8 cellular contexts compared by ENCODE assay signal in the genomic region with DNA sequence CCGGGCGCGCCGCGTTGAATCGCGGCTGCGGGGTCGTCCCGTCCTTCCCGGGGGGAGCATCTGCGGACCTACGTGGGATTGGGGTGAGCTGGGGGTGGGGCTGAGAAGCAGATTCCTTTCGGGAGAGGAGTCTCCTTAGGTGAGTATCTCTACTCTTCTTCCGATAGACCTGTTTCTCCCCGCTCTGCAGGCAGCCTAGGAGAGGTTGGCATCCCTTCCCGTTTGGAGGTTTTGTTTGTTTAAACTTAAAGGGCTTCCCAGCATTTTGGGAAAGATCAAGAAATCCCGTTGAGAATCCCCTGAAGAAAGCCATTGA. TPM values are rescaled to one million over a fixed set of nuclear protein-coding genes. Genes with fewer than 3 reads are reported as not detected.
DNase-seq lines count a peak whose midpoint lies in the region; ATAC-seq and TF ChIP-seq lines count a peak whose summit lies in the region.

No MANE protein-coding gene starts in this region.

- H2AFZ ChIP-seq in IMR-90 (replicated peaks; ENCODE audit: low read length, poor library complexity): peak overlapping the region; percentile 92

- POLR2A ChIA-PET in IMR-90 (lab: Charles Lee; ENCODE audit: unreplicated experiment): no interaction called here
- POLR2A ChIA-PET in naive thymus-derived CD4-positive, alpha-beta T cell (lab: Charles Lee): interaction anchor here (0.6 to 1.7 kb wide), 5 partner anchors 43 to 952 kb away, joined by 3 to 6 read pairs (median 3); a partner anchor contains a TSS

- in situ Hi-C loops in IMR-90 (cut with MboI; ENCODE audit: low sequenced_read_pairs): no loop called here

- ATAC-seq in IMR-90 (ENCODE audit: low read depth) (peak; percentile 5), HG02884 (IDR thresholded peaks at IDR 0.05; ENCODE audit: unreplicated experiment) (no peak)
- ATAC-seq in naive thymus-derived CD4-positive, alpha-beta T cell: no peak

- no peaks in the 10 kb centered on the region for H4K20me1 ChIP-seq in IMR-90 (ENCODE audit: insufficient read depth, low read length)

- H3K36me3 ChIP-seq in BE2C (peaks cover 7% of the 10 kb centered on the region; the same call in 1 of the 2 replicates), IMR-90 (ENCODE audit: control insufficient read depth, insufficient read depth, low read length) (peaks cover 1% of the 10 kb centered on the region; the same call in 1 of the 2 replicates)
- H3K36me3 ChIP-seq in naive thymus-derived CD4-positive, alpha-beta T cell (ENCODE audit: control insufficient read depth in 2 of 3, insufficient read depth in 3 of 3, low read length in 3 of 3): peaks cover 0 to 14% (median 0%) of the 10 kb centered on the region in 3 experiments

- CTCF ChIA-PET in IMR-90 (lab: Yijun Ruan, JAX): interaction anchor here (0.6 to 1.3 kb wide), 2 partner anchors 84 to 394 kb away, joined by 3 to 12 read pairs; no protein-coding TSS in a partner anchor
- CTCF ChIA-PET in naive thymus-derived CD4-positive, alpha-beta T cell (lab: Charles Lee): interaction anchor here (0.9 kb wide), 1 partner anchor 315 kb away, joined by 4 read pairs; no protein-coding TSS in a partner anchor

- H3K4me1 ChIP-seq in BE2C: no peaks in the 10 kb centered on the region
- H3K4me1 ChIP-seq in IMR-90 (ENCODE audit: control insufficient read depth, insufficient read depth, low read length): no peaks in the 10 kb centered on the region
- H3K4me1 ChIP-seq in naive thymus-derived CD4-positive, alpha-beta T cell (ENCODE audit: control insufficient read depth in 2 of 2, insufficient read depth in 2 of 2, low read length in 2 of 2): peaks cover 0 to 6% of the 10 kb centered on the region in 2 donors

- no peak for TF ChIP-seq POLR2A in IMR-90 (IDR thresholded peaks at IDR 0.05; ENCODE audit: low read depth, low read length)

- H3K4me3 Mint-ChIP-seq in naive thymus-derived CD4-positive, alpha-beta T cell: peak overlapping the region; percentile 93 to 100 (median 98)

- peaks cover 3 to 11% of the 10 kb centered on the region in 2 experiments; a peak in 3 of 4 replicates for H3K79me1 ChIP-seq in IMR-90 (ENCODE audit: low read depth in 1 of 2, low read length in 2 of 2)

- peak overlapping the region; percentile 35; the same call in 1 of the 2 replicates for H3K23ac ChIP-seq in IMR-90 (ENCODE audit: low read depth, low read length)

- peak overlapping the region; percentile 94 to 100 (median 97) for H3K27ac Mint-ChIP-seq in naive thymus-derived CD4-positive, alpha-beta T cell

- no peak overlapping the region for H2AK5ac ChIP-seq in IMR-90 (ENCODE audit: low read depth, low read length)

- H2BK15ac ChIP-seq in IMR-90 (ENCODE audit: low read depth, low read length): no peak overlapping the region

- H2AK9ac ChIP-seq in IMR-90 (replicated peaks; ENCODE audit: low read depth, low read length, poor library complexity): peak overlapping the region; percentile 67

- H2BK120ac ChIP-seq in IMR-90 (ENCODE audit: low read depth, low read length): no peak overlapping the region

- 2% methylated on average over 10 of the region's 18 CpGs; no CpG with 5 or more reads in 1 of the 2 experiments for WGBS in IMR-90 (ENCODE audit: extremely low coverage in 2 of 2, insufficient read length in 1 of 2), 2 experiments

- 0 out of 2 replicates have a peak overlapping the region, but pooled peaks have one; percentile 5 for H4K5ac ChIP-seq in IMR-90 (ENCODE audit: low read depth, low read length)

- H3K36me3 Mint-ChIP-seq in naive thymus-derived CD4-positive, alpha-beta T cell: peaks cover 0 to 13% (median 6%) of the 10 kb centered on the region in 5 donors

- H2BK20ac ChIP-seq in IMR-90 (ENCODE audit: low read depth, low read length): no peak overlapping the region

- H3K4me3 ChIP-seq in BE2C (ENCODE audit: low read depth, low read length) (peak overlapping the region; percentile 90), IMR-90 (ENCODE audit: insufficient read depth, low read depth, low read length) (peak overlapping the region; percentile 88), coronary artery (peak overlapping the region; percentile 82)
- peak overlapping the region; percentile 86 for H3K4me3 ChIP-seq in naive thymus-derived CD4-positive, alpha-beta T cell (ENCODE audit: low read length)

- no peaks in the 10 kb centered on the region for H3K27me3 ChIP-seq in BE2C
- no peaks in the 10 kb centered on the region for H3K27me3 ChIP-seq in IMR-90 (ENCODE audit: control insufficient read depth, insufficient read depth, low read length)
- H3K27me3 ChIP-seq in naive thymus-derived CD4-positive, alpha-beta T cell (ENCODE audit: control insufficient read depth in 2 of 2, insufficient read depth in 2 of 2, low read length in 2 of 2): no peaks in the 10 kb centered on the region

- peaks cover 0 to 5% (median 0%) of the 10 kb centered on the region in 11 donors for H3K9me3 Mint-ChIP-seq in naive thymus-derived CD4-positive, alpha-beta T cell

- H3K9me3 ChIP-seq in BE2C: no peaks in the 10 kb centered on the region
- H3K9me3 ChIP-seq in IMR-90 (ENCODE audit: control insufficient read depth, insufficient read depth, low read length): no peaks in the 10 kb centered on the region
- no peaks in the 10 kb centered on the region for H3K9me3 ChIP-seq in naive thymus-derived CD4-positive, alpha-beta T cell (ENCODE audit: control insufficient read depth in 2 of 3, low read length in 3 of 3)

- peaks cover 0 to 6% (median 0%) of the 10 kb centered on the region in 5 donors for H3K27me3 Mint-ChIP-seq in naive thymus-derived CD4-positive, alpha-beta T cell

- H3K4me1 Mint-ChIP-seq in naive thymus-derived CD4-positive, alpha-beta T cell: peaks cover 8 to 48% (median 39%) of the 10 kb centered on the region in 7 donors

- H3K4me2 ChIP-seq in IMR-90 (ENCODE audit: low read depth, low read length): peak overlapping the region; percentile 88

- peak overlapping the region; percentile 56 for H3K9ac ChIP-seq in IMR-90 (ENCODE audit: low read depth, low read length)

- intact Hi-C loops in IMR-90 (cut with micrococcal nuclease): no loop called here
- intact Hi-C loops in naive thymus-derived CD4-positive, alpha-beta T cell (cut with micrococcal nuclease): loop anchor here (1.0 to 10.0 kb wide), 23 partner anchors 139 to 1953 kb away; a partner anchor contains a TSS

- peak overlapping the region; percentile 2 to 72; a peak in 3 of 4 replicates for H4K8ac ChIP-seq in IMR-90 (ENCODE audit: low read depth in 2 of 2, low read length in 2 of 2)

- dilution Hi-C loops in IMR-90 (cut with HindIII; ENCODE audit: low sequenced_read_pairs, unreplicated experiment): no loop called here

- peak overlapping the region; percentile 19; the same call in 1 of the 2 replicates for H3K27ac ChIP-seq in IMR-90 (ENCODE audit: insufficient read depth, low read length)
- peak overlapping the region; percentile 74 to 84 for H3K27ac ChIP-seq in coronary artery
- H3K27ac ChIP-seq in naive thymus-derived CD4-positive, alpha-beta T cell (ENCODE audit: low read depth, low read length): peak overlapping the region; percentile 89

- TF ChIP-seq CTCF in BE2C (IDR thresholded peaks at IDR 0.05; ENCODE audit: low read depth, low read length) (no peak), IMR-90 (conservative IDR thresholded peaks at IDR 0.05; ENCODE audit: low read depth, low read length) (no peak), coronary artery (IDR thresholded peaks at IDR 0.05) (no peak)

- H3K14ac ChIP-seq in IMR-90 (replicated peaks; ENCODE audit: low read depth, low read length): no peak overlapping the region

- BruUV-seq in IMR-90 (replicated peaks; lab: Mats Ljungman, UMichigan): no TSS peak

- H3K9me1 ChIP-seq in IMR-90 (ENCODE audit: insufficient read depth, low read length): no peaks in the 10 kb centered on the region

- TF ChIP-seq RAD21 in IMR-90 (IDR thresholded peaks at IDR 0.05; ENCODE audit: low read length): no peak

- peak overlapping the region; percentile 55; the same call in 1 of the 2 replicates for H3K4ac ChIP-seq in IMR-90 (ENCODE audit: low read depth, low read length)

- no peak overlapping the region for H4K91ac ChIP-seq in IMR-90 (ENCODE audit: insufficient read depth, low read depth, low read length)

- H3K18ac ChIP-seq in IMR-90 (ENCODE audit: low read depth, low read length): no peak overlapping the region

- H2BK5ac ChIP-seq in IMR-90 (ENCODE audit: low read depth, low read length, poor library complexity, severe bottlenecking): peak overlapping the region; percentile 12

- DNase-seq in BE2C (no peak), IMR-90 (no peak), coronary artery (ENCODE audit: low spot score) (no peak), DMS 273 treated with DMSO at 0.1 percent for 48 hours (lab: John Stamatoyannopoulos, UW) (no peak), T1000 (lab: John Stamatoyannopoulos, UW) (no peak)
- DNase-seq in naive thymus-derived CD4-positive, alpha-beta T cell: no peak
- DNase-seq in central memory CD4-positive, alpha-beta T cell: no peak

- H3K56ac ChIP-seq in IMR-90 (ENCODE audit: extremely low read depth, insufficient read depth, low read length): peak overlapping the region; percentile 41; the same call in 1 of the 2 replicates

TF ChIP-seq in IMR-90, 13 proteins besides CTCF, POLR2A, EP300 and RAD21 (continues in another document):
- TF ChIP-seq MAZ (IDR thresholded peaks at IDR 0.05; ENCODE audit: borderline replicate concordance, low read depth, low read length): no peak
- TF ChIP-seq MAFK (IDR thresholded peaks at IDR 0.05; ENCODE audit: low read depth, low read length): no peak
- TF ChIP-seq, protein P1, sequence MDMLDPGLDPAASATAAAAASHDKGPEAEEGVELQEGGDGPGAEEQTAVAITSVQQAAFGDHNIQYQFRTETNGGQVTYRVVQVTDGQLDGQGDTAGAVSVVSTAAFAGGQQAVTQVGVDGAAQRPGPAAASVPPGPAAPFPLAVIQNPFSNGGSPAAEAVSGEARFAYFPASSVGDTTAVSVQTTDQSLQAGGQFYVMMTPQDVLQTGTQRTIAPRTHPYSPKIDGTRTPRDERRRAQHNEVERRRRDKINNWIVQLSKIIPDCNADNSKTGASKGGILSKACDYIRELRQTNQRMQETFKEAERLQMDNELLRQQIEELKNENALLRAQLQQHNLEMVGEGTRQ (IDR thresholded peaks at IDR 0.05; ENCODE audit: low read depth, low read length): no peak

RNA-seq across cellular contexts. Expression of a gene that starts 0.4 kb away (rescaled TPM):
- 8.7 TPM for polyA plus RNA-seq in BE2C (2012; ENCODE audit: insufficient read depth, insufficient read length, low read depth)
- 15.0 and 16.7 TPM in 2 replicates for total RNA-seq in IMR-90 (2012; rRNA removed)
- polyA plus RNA-seq in IMR-90 (2012; rRNA removed): 9.3 and 11.9 TPM in 2 replicates
- 3.6 and 22.1 TPM in 2 replicates for polyA plus RNA-seq in IMR-90 (2012; cell fraction: cytosol; rRNA removed)
- 6.4 and 15.6 TPM in 2 replicates for polyA plus RNA-seq in IMR-90 (2012; cell fraction: nucleus; rRNA removed; ENCODE audit: low replicate concordance)
- total RNA-seq in naive thymus-derived CD4-positive, alpha-beta T cell: 10 to 100 TPM; 21.0 to 31.4 (median 21.6) TPM
- 10 to 100 TPM in 1 of 2 donors, 1 to 10 TPM in 1; 7.8 to 15.6 TPM for polyA plus RNA-seq in naive thymus-derived CD4-positive, alpha-beta T cell

RNA-seq across cellular contexts. Expression of a gene that starts 0.8 kb away (rescaled TPM):
- 15.1 TPM for polyA plus RNA-seq in BE2C (2012; ENCODE audit: insufficient read depth, insufficient read length, low read depth)
- 0.90 and 1.9 TPM in 2 replicates for total RNA-seq in IMR-90 (2012; rRNA removed)
- polyA plus RNA-seq in IMR-90 (2012; rRNA removed): 15.0 and 15.4 TPM in 2 replicates
- 14.6 and 16.0 TPM in 2 replicates for polyA plus RNA-seq in IMR-90 (2012; cell fraction: cytosol; rRNA removed)
- 2.7 and 6.5 TPM in 2 replicates for polyA plus RNA-seq in IMR-90 (2012; cell fraction: nucleus; rRNA removed; ENCODE audit: low replicate concordance)
- total RNA-seq in naive thymus-derived CD4-positive, alpha-beta T cell: 10 to 100 TPM in 3 of 5 experiments, 1 to 10 TPM in 2; 7.6 to 17.0 (median 12.4) TPM
- polyA plus RNA-seq in naive thymus-derived CD4-positive, alpha-beta T cell: 10 to 100 TPM; 23.4 to 37.1 TPM

Comparison
In these comparisons a context has a peak if more than half of its experiments do, and no peak if none do; other contexts are left out.
1. H3K27ac ChIP-seq: peak in every context shown above with its lines; median percentile 89 in naive thymus-derived CD4-positive, alpha-beta T cell; 79 in coronary artery; 19 in IMR-90.